17 cellular contexts compared by ENCODE assay signal in the genomic region with DNA sequence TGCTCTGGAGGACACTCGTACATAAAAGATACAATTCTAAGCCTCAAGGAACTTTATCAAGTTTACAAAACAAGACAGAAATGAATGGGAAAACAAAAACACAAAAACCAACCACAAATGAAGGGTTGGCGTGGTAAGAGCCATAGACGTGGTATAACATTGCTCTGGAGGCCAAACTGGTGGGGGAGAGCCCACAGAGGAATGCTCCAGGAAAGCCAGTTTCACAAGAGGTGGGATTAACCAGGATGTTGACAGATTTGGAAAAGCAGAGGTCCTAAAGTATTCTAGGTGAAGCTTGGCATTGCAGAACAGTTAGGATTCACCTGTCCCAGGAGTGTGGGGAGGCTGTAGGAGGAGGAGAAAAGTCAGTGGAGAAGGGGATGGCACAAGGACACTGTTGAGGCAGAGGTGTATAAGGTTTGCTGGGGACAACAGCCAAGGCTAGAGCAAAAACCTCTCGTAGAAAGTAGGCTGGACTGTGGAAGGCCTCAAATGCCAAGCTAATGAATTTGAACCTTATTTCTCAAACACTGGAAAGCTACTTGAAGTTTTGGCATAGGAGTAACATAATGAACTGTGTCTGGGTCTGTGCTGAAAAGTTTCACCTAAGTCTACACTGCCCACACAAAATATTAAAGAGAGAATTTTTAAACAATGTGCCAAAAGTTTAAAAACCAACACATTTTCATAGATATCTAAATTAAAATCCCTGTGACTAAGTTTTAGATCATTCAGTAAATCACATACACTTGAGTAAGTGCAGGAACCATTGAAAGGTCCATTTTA.
A peak's percentile ranks its signal among the peaks of the same experiment; 100 is the strongest.
DNase-seq lines count a peak whose midpoint lies in the region; ATAC-seq and TF ChIP-seq lines count a peak whose summit lies in the region.
"Had no signal": no experiment of that assay in that cellular context is flagged by ENCODE, and none has a peak within 500 bp of the region (broad histone marks: within the 10 kb centered on the region; RNA-seq: fewer than 3 reads in every experiment).

No MANE protein-coding gene starts in this region.

- H3K9me3 Mint-ChIP-seq in memory B cell = no peaks in the 10 kb centered on the region
- H3K9me3 Mint-ChIP-seq in activated T-helper 17 cell treated with anti-CD3 and anti-CD28 coated beads, Interleukin-2, amount 50 U/mL, for 72 hours = no peaks in the 10 kb centered on the region
- H3K9me3 Mint-ChIP-seq: activated naive CD4-positive, alpha-beta T cell treated with anti-CD3 and anti-CD28 coated beads, Interleukin-2, amount 50 U/mL, for 72 hours; naive thymus-derived CD8-positive, alpha-beta T cell; T-helper 2 cell treated with Interferon-gamma antibody and Interleukin-4, amounts not matched to agents 5 μg/mL and 100 μg/mL, for 36 hours had no signal

- H3K27me3 Mint-ChIP-seq in memory B cell = no peaks in the 10 kb centered on the region
- H3K27me3 Mint-ChIP-seq in activated T-helper 17 cell treated with anti-CD3 and anti-CD28 coated beads, Interleukin-2, amount 50 U/mL, for 72 hours = no peaks in the 10 kb centered on the region
- H3K27me3 Mint-ChIP-seq: naive thymus-derived CD8-positive, alpha-beta T cell had no signal

- peaks cover 25% of the 10 kb centered on the region for H3K36me3 Mint-ChIP-seq in memory B cell
- peaks cover 25% of the 10 kb centered on the region for H3K36me3 Mint-ChIP-seq in activated T-helper 17 cell treated with anti-CD3 and anti-CD28 coated beads, Interleukin-2, amount 50 U/mL, for 72 hours (ENCODE audit: low read depth)
- H3K36me3 Mint-ChIP-seq: activated naive CD4-positive, alpha-beta T cell treated with anti-CD3 and anti-CD28 coated beads, Interleukin-2, amount 50 U/mL, for 72 hours had no signal

- no peaks in the 10 kb centered on the region for H3K9me2 ChIP-seq in GM23248 (ENCODE audit: insufficient read depth)

- no peaks in the 10 kb centered on the region for H3K36me3 ChIP-seq in GM23248 (ENCODE audit: low read depth)
- H3K36me3 ChIP-seq in adrenal gland (replicated peaks in 1 of 2) = no peaks in the 10 kb centered on the region
- H3K36me3 ChIP-seq in thoracic aorta = no peaks in the 10 kb centered on the region

- H3K4me3 ChIP-seq in GM23248 (no peak overlapping the region), adrenal gland (no peak overlapping the region), thoracic aorta (no peak overlapping the region)
- H3K4me3 ChIP-seq: BLaER1 treated with 17β-estradiol and CSF1 and Interleukin-3, amounts not matched to agents 10 nM and 100 nM; hepatocyte; smooth muscle cell had no signal

- intact Hi-C loops in adrenal gland (cut with DNase I) = no loop called here
- intact Hi-C loops in sciatic nerve (cut with DNase I) = no loop called here

- TF ChIP-seq CTCF in adrenal gland (IDR thresholded peaks at IDR 0.05) (no peak), thoracic aorta (IDR thresholded peaks at IDR 0.05) (no peak)

- peaks cover 30% of the 10 kb centered on the region for H3K4me1 Mint-ChIP-seq in memory B cell
- H3K4me1 Mint-ChIP-seq in activated T-helper 17 cell treated with anti-CD3 and anti-CD28 coated beads, Interleukin-2, amount 50 U/mL, for 72 hours = peaks cover 5% of the 10 kb centered on the region

- DNase-seq in GM23248 (peak; percentile 52), adrenal gland (no peak), memory B cell (ENCODE audit: low spot score in 2 of 2) (no peak), thoracic aorta (ENCODE audit: low spot score) (no peak), sciatic nerve (ENCODE audit: low spot score) (no peak), cortex of kidney (lab: John Stamatoyannopoulos, UW) (no peak)
- DNase-seq in effector CD4-positive, alpha-beta T cell = no peak
- DNase-seq: activated CD4-positive, alpha-beta T cell treated with anti-CD3 and anti-CD28 coated beads for 4 hours; left cardiac atrium; naive thymus-derived CD8-positive, alpha-beta T cell; NCI-H187 treated with DMSO at 0.1 percent for 48 hours had no signal

- H3K27me3 ChIP-seq in GM23248 (replicated peaks; ENCODE audit: insufficient read depth) (no peaks in the 10 kb centered on the region), adrenal gland (no peaks in the 10 kb centered on the region), thoracic aorta (replicated peaks; ENCODE audit: insufficient read depth) (no peaks in the 10 kb centered on the region)
- H3K27me3 ChIP-seq: BLaER1 treated with 17β-estradiol and CSF1 and Interleukin-3, amounts not matched to agents 10 nM and 100 nM; hepatocyte had no signal

- H3K4me1 ChIP-seq in GM23248 (ENCODE audit: insufficient read depth) (peaks cover 86% of the 10 kb centered on the region), adrenal gland (replicated peaks in 1 of 2) (peaks cover 36 to 84% of the 10 kb centered on the region in 2 donors), thoracic aorta (ENCODE audit: control insufficient read depth in 1 of 2, low read depth in 2 of 2) (peaks cover 78 to 98% of the 10 kb centered on the region in 2 donors)

- H3K9ac ChIP-seq in GM23248 = no peak overlapping the region

- no peak for TF ChIP-seq POLR2A in adrenal gland (IDR thresholded peaks at IDR 0.05)

- no peaks in the 10 kb centered on the region for H4K20me1 ChIP-seq in GM23248 (ENCODE audit: insufficient read depth)
- H4K20me1 ChIP-seq: BLaER1 treated with 17β-estradiol and CSF1 and Interleukin-3, amounts not matched to agents 10 nM and 100 nM had no signal

- peaks cover 67% of the 10 kb centered on the region for H3F3A ChIP-seq in GM23248 (ENCODE audit: insufficient read depth)

- in situ Hi-C loops in GM23248 (cut with MboI) = no loop called here

- no peak overlapping the region for H2AFZ ChIP-seq in GM23248
- H2AFZ ChIP-seq: hepatocyte had no signal

- no peaks in the 10 kb centered on the region for H3K79me2 ChIP-seq in GM23248 (ENCODE audit: insufficient read depth)
- H3K79me2 ChIP-seq: hepatocyte had no signal

- H3K4me3 Mint-ChIP-seq in memory B cell = no peak overlapping the region
- no peak overlapping the region for H3K4me3 Mint-ChIP-seq in activated T-helper 17 cell treated with anti-CD3 and anti-CD28 coated beads, Interleukin-2, amount 50 U/mL, for 72 hours
- H3K4me3 Mint-ChIP-seq: naive thymus-derived CD8-positive, alpha-beta T cell; T-helper 2 cell treated with Interferon-gamma antibody and Interleukin-4, amounts not matched to agents 5 μg/mL and 100 μg/mL, for 36 hours had no signal

- H3K27ac Mint-ChIP-seq in memory B cell = peak overlapping the region; percentile 54
- no peak overlapping the region for H3K27ac Mint-ChIP-seq in activated T-helper 17 cell treated with anti-CD3 and anti-CD28 coated beads, Interleukin-2, amount 50 U/mL, for 72 hours
- H3K27ac Mint-ChIP-seq: activated naive CD4-positive, alpha-beta T cell treated with anti-CD3 and anti-CD28 coated beads, Interleukin-2, amount 50 U/mL, for 72 hours; T-helper 2 cell treated with Interferon-gamma antibody and Interleukin-4, amounts not matched to agents 5 μg/mL and 100 μg/mL, for 36 hours had no signal

- 44 to 55% methylated on average over 4 of the region's 4 CpGs for WGBS in GM23248 (ENCODE audit: low coverage in 1 of 2, low lambda C conversion rate in 2 of 2, missing lambda C conversion rate in 2 of 2), 2 experiments
- WGBS in adrenal gland, 4 donors = 79 to 82% (median 81%) methylated on average over 4 of the region's 4 CpGs

- ATAC-seq in memory B cell (ENCODE audit: low read depth) (no peak), thoracic aorta (ENCODE audit: insufficient number of reproducible peaks, low FRiP score, low read depth) (no peak), sciatic nerve (no peak)
- ATAC-seq in activated T-helper 17 cell treated with anti-CD3 and anti-CD28 coated beads, Interleukin-2, amount 50 U/mL, for 72 hours (replicated peaks) = no peak
- ATAC-seq: activated naive CD4-positive, alpha-beta T cell treated with anti-CD3 and anti-CD28 coated beads, Interleukin-2, amount 50 U/mL, for 72 hours; naive thymus-derived CD8-positive, alpha-beta T cell had no signal

- H3K27ac ChIP-seq in GM23248 (peak overlapping the region; percentile 21), adrenal gland (peak overlapping the region in 3 of 5 donors; percentile 6 to 54 (median 35)), thoracic aorta (peak overlapping the region; percentile 34 to 78)
- H3K27ac ChIP-seq: hepatocyte had no signal

- H3K9me3 ChIP-seq in GM23248 (ENCODE audit: low read depth) (no peaks in the 10 kb centered on the region), adrenal gland (replicated peaks in 1 of 3) (no peaks in the 10 kb centered on the region), thoracic aorta (no peaks in the 10 kb centered on the region)
- H3K9me3 ChIP-seq: BLaER1 treated with 17β-estradiol and CSF1 and Interleukin-3, amounts not matched to agents 10 nM and 100 nM had no signal

- H3K4me2 ChIP-seq in GM23248 (ENCODE audit: unreplicated experiment) = peak overlapping the region; percentile 36
- H3K4me2 ChIP-seq: hepatocyte, smooth muscle cell had no signal
